1 cellular context compared by ENCODE assay signal in the genomic region with DNA sequence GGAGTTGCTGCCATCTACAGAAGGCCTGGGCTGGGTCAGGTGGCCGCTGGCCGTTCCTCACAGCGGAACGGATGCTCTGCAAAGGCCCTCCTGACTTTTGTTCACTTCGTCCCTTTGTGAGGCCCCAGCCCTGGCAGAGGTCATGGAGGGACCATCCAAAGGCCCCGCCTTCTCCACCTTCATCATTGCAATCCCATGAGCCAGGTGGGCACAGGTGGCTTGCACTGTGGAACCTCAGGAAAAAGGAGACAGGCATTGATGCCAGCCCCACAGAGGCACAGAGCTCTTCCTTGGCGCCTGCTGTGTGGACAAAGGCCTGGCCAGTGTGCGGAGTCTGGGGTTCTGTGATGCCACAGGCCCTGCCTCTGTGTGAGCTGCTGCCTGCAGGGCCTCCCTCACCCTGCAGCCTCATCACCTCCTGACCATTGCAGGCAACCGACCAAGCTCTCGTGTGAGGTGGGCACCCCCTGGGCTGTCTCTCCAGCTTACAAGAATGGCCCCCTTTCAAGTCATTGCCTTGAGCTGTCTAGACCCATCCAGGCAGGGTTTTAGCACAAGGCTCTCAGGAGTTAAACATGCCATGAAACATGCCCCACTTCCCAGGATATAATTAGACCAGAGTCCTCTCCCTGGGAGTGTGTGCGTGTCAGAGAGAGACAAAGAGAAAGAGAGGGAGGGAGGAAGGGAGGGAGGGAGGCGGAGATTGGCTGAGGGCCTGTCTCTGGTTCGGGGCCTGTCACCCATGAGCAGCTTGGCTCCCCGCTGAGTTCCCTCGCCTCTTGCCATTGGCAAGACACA.
TF ChIP-seq lines count a peak whose summit lies in the region.

No MANE protein-coding gene starts in this region.

TF ChIP-seq in HepG2, 621 proteins besides CTCF, POLR2A, EP300 and RAD21 (continued from another document and continues in another):
- TF ChIP-seq, protein P1, sequence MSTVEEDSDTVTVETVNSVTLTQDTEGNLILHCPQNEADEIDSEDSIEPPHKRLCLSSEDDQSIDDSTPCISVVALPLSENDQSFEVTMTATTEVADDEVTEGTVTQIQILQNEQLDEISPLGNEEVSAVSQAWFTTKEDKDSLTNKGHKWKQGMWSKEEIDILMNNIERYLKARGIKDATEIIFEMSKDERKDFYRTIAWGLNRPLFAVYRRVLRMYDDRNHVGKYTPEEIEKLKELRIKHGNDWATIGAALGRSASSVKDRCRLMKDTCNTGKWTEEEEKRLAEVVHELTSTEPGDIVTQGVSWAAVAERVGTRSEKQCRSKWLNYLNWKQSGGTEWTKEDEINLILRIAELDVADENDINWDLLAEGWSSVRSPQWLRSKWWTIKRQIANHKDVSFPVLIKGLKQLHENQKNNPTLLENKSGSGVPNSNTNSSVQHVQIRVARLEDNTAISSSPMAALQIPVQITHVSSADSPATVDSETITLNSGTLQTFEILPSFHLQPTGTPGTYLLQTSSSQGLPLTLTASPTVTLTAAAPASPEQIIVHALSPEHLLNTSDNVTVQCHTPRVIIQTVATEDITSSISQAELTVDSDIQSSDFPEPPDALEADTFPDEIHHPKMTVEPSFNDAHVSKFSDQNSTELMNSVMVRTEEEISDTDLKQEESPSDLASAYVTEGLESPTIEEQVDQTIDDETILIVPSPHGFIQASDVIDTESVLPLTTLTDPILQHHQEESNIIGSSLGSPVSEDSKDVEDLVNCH (CRISPR knock-in tag; IDR thresholded peaks at IDR 0.05): 0 out of 2 replicates have a peak, but pooled peaks have one; percentile 78
- TF ChIP-seq GLI4 (CRISPR knock-in tag; IDR thresholded peaks at IDR 0.05; ENCODE audit: borderline replicate concordance): no peak
- TF ChIP-seq SRSF4 (IDR thresholded peaks at IDR 0.05; ENCODE audit: low read depth, low read length, poor library complexity, severe bottlenecking): no peak
- peak; percentile 15; the same call in 1 of the 2 replicates for TF ChIP-seq ZNF703 (CRISPR knock-in tag; IDR thresholded peaks at IDR 0.05; ENCODE audit: borderline replicate concordance)
- TF ChIP-seq, protein P2, sequence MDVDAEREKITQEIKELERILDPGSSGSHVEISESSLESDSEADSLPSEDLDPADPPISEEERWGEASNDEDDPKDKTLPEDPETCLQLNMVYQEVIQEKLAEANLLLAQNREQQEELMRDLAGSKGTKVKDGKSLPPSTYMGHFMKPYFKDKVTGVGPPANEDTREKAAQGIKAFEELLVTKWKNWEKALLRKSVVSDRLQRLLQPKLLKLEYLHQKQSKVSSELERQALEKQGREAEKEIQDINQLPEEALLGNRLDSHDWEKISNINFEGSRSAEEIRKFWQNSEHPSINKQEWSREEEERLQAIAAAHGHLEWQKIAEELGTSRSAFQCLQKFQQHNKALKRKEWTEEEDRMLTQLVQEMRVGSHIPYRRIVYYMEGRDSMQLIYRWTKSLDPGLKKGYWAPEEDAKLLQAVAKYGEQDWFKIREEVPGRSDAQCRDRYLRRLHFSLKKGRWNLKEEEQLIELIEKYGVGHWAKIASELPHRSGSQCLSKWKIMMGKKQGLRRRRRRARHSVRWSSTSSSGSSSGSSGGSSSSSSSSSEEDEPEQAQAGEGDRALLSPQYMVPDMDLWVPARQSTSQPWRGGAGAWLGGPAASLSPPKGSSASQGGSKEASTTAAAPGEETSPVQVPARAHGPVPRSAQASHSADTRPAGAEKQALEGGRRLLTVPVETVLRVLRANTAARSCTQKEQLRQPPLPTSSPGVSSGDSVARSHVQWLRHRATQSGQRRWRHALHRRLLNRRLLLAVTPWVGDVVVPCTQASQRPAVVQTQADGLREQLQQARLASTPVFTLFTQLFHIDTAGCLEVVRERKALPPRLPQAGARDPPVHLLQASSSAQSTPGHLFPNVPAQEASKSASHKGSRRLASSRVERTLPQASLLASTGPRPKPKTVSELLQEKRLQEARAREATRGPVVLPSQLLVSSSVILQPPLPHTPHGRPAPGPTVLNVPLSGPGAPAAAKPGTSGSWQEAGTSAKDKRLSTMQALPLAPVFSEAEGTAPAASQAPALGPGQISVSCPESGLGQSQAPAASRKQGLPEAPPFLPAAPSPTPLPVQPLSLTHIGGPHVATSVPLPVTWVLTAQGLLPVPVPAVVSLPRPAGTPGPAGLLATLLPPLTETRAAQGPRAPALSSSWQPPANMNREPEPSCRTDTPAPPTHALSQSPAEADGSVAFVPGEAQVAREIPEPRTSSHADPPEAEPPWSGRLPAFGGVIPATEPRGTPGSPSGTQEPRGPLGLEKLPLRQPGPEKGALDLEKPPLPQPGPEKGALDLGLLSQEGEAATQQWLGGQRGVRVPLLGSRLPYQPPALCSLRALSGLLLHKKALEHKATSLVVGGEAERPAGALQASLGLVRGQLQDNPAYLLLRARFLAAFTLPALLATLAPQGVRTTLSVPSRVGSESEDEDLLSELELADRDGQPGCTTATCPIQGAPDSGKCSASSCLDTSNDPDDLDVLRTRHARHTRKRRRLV (CRISPR knock-in tag; IDR thresholded peaks at IDR 0.05): peak; percentile 62; the same call in 1 of the 2 replicates
- peak; percentile 56; the same call in 1 of the 2 replicates for TF ChIP-seq NR2C2 (CRISPR knock-in tag; IDR thresholded peaks at IDR 0.05; ENCODE audit: borderline replicate concordance)
- TF ChIP-seq KAT8 (CRISPR knock-in tag; IDR thresholded peaks at IDR 0.05): 0 out of 2 replicates have a peak, but pooled peaks have one; percentile 18
- no peak for TF ChIP-seq SOX13 (IDR thresholded peaks at IDR 0.05)
- TF ChIP-seq SOX13 (CRISPR knock-in tag; conservative IDR thresholded peaks at IDR 0.05 in 1 of 2, IDR thresholded peaks at IDR 0.05 in 1 of 2): 0 out of 4 replicates have a peak, but pooled peaks of 1 of the 2 experiments have one; percentile 8
- peak; percentile 65; the same call in 1 of the 2 replicates for TF ChIP-seq ZNF615 (CRISPR knock-in tag; IDR thresholded peaks at IDR 0.05; ENCODE audit: borderline replicate concordance)
- TF ChIP-seq ATF7-NPFF (CRISPR knock-in tag; IDR thresholded peaks at IDR 0.05; ENCODE audit: low read depth): peak; percentile 66; the same call in 1 of the 2 replicates
- TF ChIP-seq ZNF383 (CRISPR knock-in tag; IDR thresholded peaks at IDR 0.05; ENCODE audit: borderline replicate concordance): peak; percentile 93; the same call in 1 of the 2 replicates
- TF ChIP-seq FOXC1 (CRISPR knock-in tag; IDR thresholded peaks at IDR 0.05; ENCODE audit: borderline replicate concordance): no peak; the same call in 1 of the 2 replicates
- TF ChIP-seq, protein P3, sequence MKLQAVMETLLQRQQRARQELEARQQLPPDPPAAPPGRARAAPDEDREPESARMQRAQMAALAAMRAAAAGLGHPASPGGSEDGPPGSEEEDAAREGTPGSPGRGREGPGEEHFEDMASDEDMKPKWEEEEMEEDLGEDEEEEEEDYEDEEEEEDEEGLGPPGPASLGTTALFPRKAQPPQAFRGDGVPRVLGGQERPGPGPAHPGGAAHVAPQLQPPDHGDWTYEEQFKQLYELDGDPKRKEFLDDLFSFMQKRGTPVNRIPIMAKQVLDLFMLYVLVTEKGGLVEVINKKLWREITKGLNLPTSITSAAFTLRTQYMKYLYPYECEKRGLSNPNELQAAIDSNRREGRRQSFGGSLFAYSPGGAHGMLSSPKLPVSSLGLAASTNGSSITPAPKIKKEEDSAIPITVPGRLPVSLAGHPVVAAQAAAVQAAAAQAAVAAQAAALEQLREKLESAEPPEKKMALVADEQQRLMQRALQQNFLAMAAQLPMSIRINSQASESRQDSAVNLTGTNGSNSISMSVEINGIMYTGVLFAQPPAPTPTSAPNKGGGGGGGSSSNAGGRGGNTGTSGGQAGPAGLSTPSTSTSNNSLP (IDR thresholded peaks at IDR 0.05; ENCODE audit: low read depth, low read length): 0 out of 2 replicates have a peak, but pooled peaks have one; percentile 3
- TF ChIP-seq ZNF253 (CRISPR knock-in tag; IDR thresholded peaks at IDR 0.05; ENCODE audit: borderline replicate concordance): no peak; the same call in 1 of the 2 replicates
- peak; percentile 60; the same call in 1 of the 2 replicates for TF ChIP-seq DMAP1 (CRISPR knock-in tag; IDR thresholded peaks at IDR 0.05)
- peak; percentile 70 for TF ChIP-seq ZNF724P (CRISPR knock-in tag; IDR thresholded peaks at IDR 0.05; ENCODE audit: borderline replicate concordance)
- no peak for TF ChIP-seq SRSF1 (optimal IDR thresholded peaks at IDR 0.05; ENCODE audit: low read depth, low read length)
- TF ChIP-seq, protein P4, sequence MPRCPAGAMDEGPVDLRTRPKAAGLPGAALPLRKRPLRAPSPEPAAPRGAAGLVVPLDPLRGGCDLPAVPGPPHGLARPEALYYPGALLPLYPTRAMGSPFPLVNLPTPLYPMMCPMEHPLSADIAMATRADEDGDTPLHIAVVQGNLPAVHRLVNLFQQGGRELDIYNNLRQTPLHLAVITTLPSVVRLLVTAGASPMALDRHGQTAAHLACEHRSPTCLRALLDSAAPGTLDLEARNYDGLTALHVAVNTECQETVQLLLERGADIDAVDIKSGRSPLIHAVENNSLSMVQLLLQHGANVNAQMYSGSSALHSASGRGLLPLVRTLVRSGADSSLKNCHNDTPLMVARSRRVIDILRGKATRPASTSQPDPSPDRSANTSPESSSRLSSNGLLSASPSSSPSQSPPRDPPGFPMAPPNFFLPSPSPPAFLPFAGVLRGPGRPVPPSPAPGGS (CRISPR knock-in tag; IDR thresholded peaks at IDR 0.05): peak; percentile 89; the same call in 1 of the 2 replicates
- peak; percentile 97 for TF ChIP-seq EED (CRISPR knock-in tag; IDR thresholded peaks at IDR 0.05)
- TF ChIP-seq BRD4 (CRISPR knock-in tag; IDR thresholded peaks at IDR 0.05): peak; percentile 90
- no peak; the same call in 1 of the 2 replicates for TF ChIP-seq MIER3 (CRISPR knock-in tag; IDR thresholded peaks at IDR 0.05; ENCODE audit: borderline replicate concordance)
- no peak for TF ChIP-seq ZNF660 (CRISPR knock-in tag; IDR thresholded peaks at IDR 0.05; ENCODE audit: borderline replicate concordance, low read depth)
- TF ChIP-seq ZNF274 (CRISPR knock-in tag; IDR thresholded peaks at IDR 0.05): 0 out of 2 replicates have a peak, but pooled peaks have one; percentile 19
- TF ChIP-seq SP5 (CRISPR knock-in tag; IDR thresholded peaks at IDR 0.05; ENCODE audit: borderline replicate concordance, low read depth): peak; percentile 68
- TF ChIP-seq IKZF4 (CRISPR knock-in tag; IDR thresholded peaks at IDR 0.05; ENCODE audit: borderline replicate concordance, low read depth, not compliant biosample characterization): peak; percentile 89
- TF ChIP-seq, protein P5, sequence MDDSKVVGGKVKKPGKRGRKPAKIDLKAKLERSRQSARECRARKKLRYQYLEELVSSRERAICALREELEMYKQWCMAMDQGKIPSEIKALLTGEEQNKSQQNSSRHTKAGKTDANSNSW (CRISPR knock-in tag; IDR thresholded peaks at IDR 0.05; ENCODE audit: borderline replicate concordance): 0 out of 2 replicates have a peak, but pooled peaks have one; percentile 8
- TF ChIP-seq CAMTA2 (CRISPR knock-in tag; IDR thresholded peaks at IDR 0.05; ENCODE audit: borderline replicate concordance): peak; percentile 91; the same call in 1 of the 2 replicates
- peak; percentile 96 for TF ChIP-seq PTBP1 (IDR thresholded peaks at IDR 0.05; ENCODE audit: low read depth, low read length, poor library complexity, severe bottlenecking)
- TF ChIP-seq HIVEP1 (CRISPR knock-in tag; IDR thresholded peaks at IDR 0.05): peak; percentile 59
- TF ChIP-seq, protein P6, sequence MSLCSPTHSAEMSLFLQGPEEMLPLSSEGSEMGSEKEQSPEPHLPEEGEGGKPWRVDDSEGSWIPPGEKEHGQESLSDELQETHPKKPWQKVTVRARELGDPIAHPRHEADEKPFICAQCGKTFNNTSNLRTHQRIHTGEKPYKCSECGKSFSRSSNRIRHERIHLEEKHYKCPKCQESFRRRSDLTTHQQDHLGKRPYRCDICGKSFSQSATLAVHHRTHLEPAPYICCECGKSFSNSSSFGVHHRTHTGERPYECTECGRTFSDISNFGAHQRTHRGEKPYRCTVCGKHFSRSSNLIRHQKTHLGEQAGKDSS (CRISPR knock-in tag; IDR thresholded peaks at IDR 0.05; ENCODE audit: borderline replicate concordance, low read depth): no peak; the same call in 1 of the 2 replicates
- TF ChIP-seq, protein P7, sequence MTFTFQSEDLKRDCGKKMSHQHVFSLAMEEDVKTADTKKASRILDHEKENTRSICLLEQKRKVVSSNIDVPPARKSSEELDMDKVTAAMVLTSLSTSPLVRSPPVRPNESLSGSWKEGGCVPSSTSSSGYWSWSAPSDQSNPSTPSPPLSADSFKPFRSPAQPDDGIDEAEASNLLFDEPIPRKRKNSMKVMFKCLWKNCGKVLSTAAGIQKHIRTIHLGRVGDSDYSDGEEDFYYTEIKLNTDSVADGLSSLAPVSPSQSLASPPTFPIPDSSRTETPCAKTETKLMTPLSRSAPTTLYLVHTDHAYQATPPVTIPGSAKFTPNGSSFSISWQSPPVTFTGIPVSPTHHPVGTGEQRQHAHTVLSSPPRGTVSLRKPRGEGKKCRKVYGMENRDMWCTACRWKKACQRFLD (CRISPR knock-in tag; IDR thresholded peaks at IDR 0.05; ENCODE audit: borderline replicate concordance): peak; percentile 96; the same call in 1 of the 2 replicates
- TF ChIP-seq, protein P8, sequence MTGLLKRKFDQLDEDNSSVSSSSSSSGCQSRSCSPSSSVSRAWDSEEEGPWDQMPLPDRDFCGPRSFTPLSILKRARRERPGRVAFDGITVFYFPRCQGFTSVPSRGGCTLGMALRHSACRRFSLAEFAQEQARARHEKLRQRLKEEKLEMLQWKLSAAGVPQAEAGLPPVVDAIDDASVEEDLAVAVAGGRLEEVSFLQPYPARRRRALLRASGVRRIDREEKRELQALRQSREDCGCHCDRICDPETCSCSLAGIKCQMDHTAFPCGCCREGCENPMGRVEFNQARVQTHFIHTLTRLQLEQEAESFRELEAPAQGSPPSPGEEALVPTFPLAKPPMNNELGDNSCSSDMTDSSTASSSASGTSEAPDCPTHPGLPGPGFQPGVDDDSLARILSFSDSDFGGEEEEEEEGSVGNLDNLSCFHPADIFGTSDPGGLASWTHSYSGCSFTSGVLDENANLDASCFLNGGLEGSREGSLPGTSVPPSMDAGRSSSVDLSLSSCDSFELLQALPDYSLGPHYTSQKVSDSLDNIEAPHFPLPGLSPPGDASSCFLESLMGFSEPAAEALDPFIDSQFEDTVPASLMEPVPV (CRISPR knock-in tag; IDR thresholded peaks at IDR 0.05): peak; percentile 86; the same call in 1 of the 2 replicates
- peak; percentile 80 for TF ChIP-seq ZNF563 (CRISPR knock-in tag; IDR thresholded peaks at IDR 0.05)
- TF ChIP-seq ASH2L (IDR thresholded peaks at IDR 0.05; ENCODE audit: insufficient read length, low read depth, low read length): no peak
- TF ChIP-seq IRX3 (CRISPR knock-in tag; IDR thresholded peaks at IDR 0.05; ENCODE audit: borderline replicate concordance, low read depth): peak; percentile 68; the same call in 1 of the 2 replicates
- TF ChIP-seq, protein P9, sequence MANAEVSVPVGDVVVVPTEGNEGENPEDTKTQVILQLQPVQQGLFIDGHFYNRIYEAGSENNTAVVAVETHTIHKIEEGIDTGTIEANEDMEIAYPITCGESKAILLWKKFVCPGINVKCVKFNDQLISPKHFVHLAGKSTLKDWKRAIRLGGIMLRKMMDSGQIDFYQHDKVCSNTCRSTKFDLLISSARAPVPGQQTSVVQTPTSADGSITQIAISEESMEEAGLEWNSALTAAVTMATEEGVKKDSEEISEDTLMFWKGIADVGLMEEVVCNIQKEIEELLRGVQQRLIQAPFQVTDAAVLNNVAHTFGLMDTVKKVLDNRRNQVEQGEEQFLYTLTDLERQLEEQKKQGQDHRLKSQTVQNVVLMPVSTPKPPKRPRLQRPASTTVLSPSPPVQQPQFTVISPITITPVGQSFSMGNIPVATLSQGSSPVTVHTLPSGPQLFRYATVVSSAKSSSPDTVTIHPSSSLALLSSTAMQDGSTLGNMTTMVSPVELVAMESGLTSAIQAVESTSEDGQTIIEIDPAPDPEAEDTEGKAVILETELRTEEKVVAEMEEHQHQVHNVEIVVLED (CRISPR knock-in tag; IDR thresholded peaks at IDR 0.05; ENCODE audit: borderline replicate concordance): peak; percentile 27; the same call in 1 of the 2 replicates
- peak; percentile 95 for TF ChIP-seq HNRNPL (IDR thresholded peaks at IDR 0.05; ENCODE audit: low read depth, low read length)
